Comparison of ENCODE assay signal across 8 cellular contexts in the genomic region with DNA sequence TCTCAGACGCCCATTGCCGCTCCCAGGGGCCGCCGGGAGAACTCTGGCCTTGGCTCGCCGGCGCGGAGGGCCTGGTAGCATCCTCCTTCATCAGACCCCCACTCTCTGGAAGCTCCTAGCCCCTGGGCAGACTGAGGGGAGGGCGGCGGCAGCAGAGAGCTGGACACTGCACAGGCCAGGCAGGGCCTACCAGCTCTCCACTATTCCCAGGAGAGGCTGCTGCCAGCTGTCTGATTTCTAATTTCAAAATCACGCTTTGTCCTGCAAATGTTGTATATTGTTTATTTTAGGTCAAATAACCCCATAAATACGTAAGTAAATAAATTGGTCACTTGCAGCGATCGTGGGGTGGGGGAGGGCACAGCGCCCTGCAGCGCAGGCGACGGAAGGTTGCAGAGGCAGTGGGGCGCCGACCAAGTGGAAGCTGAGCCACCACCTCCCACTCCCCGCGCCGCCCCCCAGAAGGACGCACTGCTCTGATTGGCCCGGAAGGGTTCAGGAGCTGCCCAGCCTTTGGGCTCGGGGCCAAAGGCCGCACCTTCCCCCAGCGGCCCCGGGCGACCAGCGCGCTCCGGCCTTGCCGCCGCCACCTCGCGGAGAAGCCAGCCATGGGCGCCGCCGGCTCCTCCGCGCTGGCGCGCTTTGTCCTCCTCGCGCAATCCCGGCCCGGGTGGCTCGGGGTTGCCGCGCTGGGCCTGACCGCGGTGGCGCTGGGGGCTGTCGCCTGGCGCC. TPM values are rescaled to one million over a fixed set of nuclear protein-coding genes. Genes with fewer than 3 reads are reported as not detected.
A peak's percentile ranks its signal among the peaks of the same experiment; 100 is the strongest.
DNase-seq lines count a peak whose midpoint lies in the region; ATAC-seq and TF ChIP-seq lines count a peak whose summit lies in the region.

A gene (plus strand): TSS at position 577 of the 732 bp plus-strand sequence. CDS start 32 bp downstream, at position 609.

- in situ Hi-C loops in IMR-90 (cut with MboI; ENCODE audit: low sequenced_read_pairs): no loop called here

- BruUV-seq in IMR-90 (replicated peaks; lab: Mats Ljungman, UMichigan): no TSS peak

- TF ChIP-seq POLR2A in IMR-90 (IDR thresholded peaks at IDR 0.05; ENCODE audit: low read depth, low read length): no peak
- peak in 1 of 2 donors; percentile 46 for TF ChIP-seq POLR2A in tibial nerve (IDR thresholded peaks at IDR 0.05)

- no peaks in the 10 kb centered on the region for H3K36me3 Mint-ChIP-seq in effector memory CD8-positive, alpha-beta T cell (ENCODE audit: insufficient read depth)

- TF ChIP-seq RAD21 in IMR-90 (IDR thresholded peaks at IDR 0.05; ENCODE audit: low read length): no peak

- peak in 1 of 2 donors; percentile 74 for TF ChIP-seq EP300 in tibial nerve (IDR thresholded peaks at IDR 0.05)

- no peaks in the 10 kb centered on the region for H3K9me1 ChIP-seq in IMR-90 (ENCODE audit: insufficient read depth, low read length)

- no peaks in the 10 kb centered on the region for H4K20me1 ChIP-seq in IMR-90 (ENCODE audit: insufficient read depth, low read length)

- CTCF ChIA-PET in IMR-90 (lab: Yijun Ruan, JAX): interaction anchor here (1.2 to 2.4 kb wide), 2 partner anchors 10 to 17 kb away, joined by 3 to 11 read pairs; no protein-coding TSS in a partner anchor

- H3K18ac ChIP-seq in IMR-90 (ENCODE audit: low read depth, low read length): no peak within 1 kb of the TSS

- H3K27me3 Mint-ChIP-seq in effector memory CD8-positive, alpha-beta T cell: peaks cover 50 to 59% of the 10 kb centered on the region in 2 donors

- H3K27ac ChIP-seq in IMR-90 (ENCODE audit: insufficient read depth, low read length) (no peak within 1 kb of the TSS), mesodermal cell (ENCODE audit: low read depth, low read length, severe bottlenecking) (no peak within 1 kb of the TSS), tibial nerve (peak within 1 kb of the TSS; percentile 74 to 84 (median 78))

- peak within 1 kb of the TSS; percentile 63; the same call in 1 of the 2 replicates for H3K4me2 ChIP-seq in IMR-90 (ENCODE audit: low read depth, low read length)

- H2AFZ ChIP-seq in IMR-90 (replicated peaks; ENCODE audit: low read length, poor library complexity): peak within 1 kb of the TSS; percentile 69

- H4K91ac ChIP-seq in IMR-90 (ENCODE audit: insufficient read depth, low read depth, low read length): no peak within 1 kb of the TSS

- peak; percentile 64 for ATAC-seq in GM21381 (IDR thresholded peaks at IDR 0.05; ENCODE audit: unreplicated experiment)
- peak; percentile 82 for ATAC-seq in IMR-90 (ENCODE audit: low read depth)
- ATAC-seq in effector memory CD8-positive, alpha-beta T cell (replicated peaks): no peak

- no peak within 1 kb of the TSS for H2AK5ac ChIP-seq in IMR-90 (ENCODE audit: low read depth, low read length)

- peaks cover 0 to 2% of the 10 kb centered on the region in 2 donors for H3K4me1 Mint-ChIP-seq in effector memory CD8-positive, alpha-beta T cell (ENCODE audit: low read depth in 2 of 2)

- no peak within 1 kb of the TSS for H2BK5ac ChIP-seq in IMR-90 (ENCODE audit: low read depth, low read length, poor library complexity, severe bottlenecking)

- no peak within 1 kb of the TSS for H3K14ac ChIP-seq in IMR-90 (replicated peaks; ENCODE audit: low read depth, low read length)

- H2AK9ac ChIP-seq in IMR-90 (replicated peaks; ENCODE audit: low read depth, low read length, poor library complexity): no peak within 1 kb of the TSS

- no peak within 1 kb of the TSS for H3K9ac ChIP-seq in IMR-90 (ENCODE audit: low read depth, low read length)

- intact Hi-C loops in IMR-90 (cut with micrococcal nuclease): no loop called here

- H3K4me3 ChIP-seq in IMR-90 (ENCODE audit: insufficient read depth, low read depth, low read length) (peak within 1 kb of the TSS; percentile 16), epithelial cell of proximal tubule (ENCODE audit: low read depth, low read length) (peak within 1 kb of the TSS; percentile 63), mesodermal cell (ENCODE audit: extremely low read depth, insufficient read depth, low read length, poor library complexity, severe bottlenecking) (peak within 1 kb of the TSS; percentile 52), tibial nerve (peak within 1 kb of the TSS; percentile 45 to 73 (median 55))

- H4K5ac ChIP-seq in IMR-90 (ENCODE audit: low read depth, low read length): no peak within 1 kb of the TSS

- dilution Hi-C loops in IMR-90 (cut with HindIII; ENCODE audit: low sequenced_read_pairs, unreplicated experiment): no loop called here

- H3K36me3 ChIP-seq in IMR-90 (ENCODE audit: control insufficient read depth, insufficient read depth, low read length): no peaks in the 10 kb centered on the region
- H3K36me3 ChIP-seq in mesodermal cell (ENCODE audit: control insufficient read depth, insufficient read depth, low read length): no peaks in the 10 kb centered on the region
- H3K36me3 ChIP-seq in tibial nerve: peaks cover 0 to 19% (median 0%) of the 10 kb centered on the region in 3 donors

- POLR2A ChIA-PET in IMR-90 (lab: Charles Lee; ENCODE audit: unreplicated experiment): interaction anchor here (0.6 kb wide), 1 partner anchor 621 kb away, joined by 3 read pairs; no protein-coding TSS in a partner anchor

- no peak within 1 kb of the TSS for H2BK120ac ChIP-seq in IMR-90 (ENCODE audit: low read depth, low read length)

- H2BK15ac ChIP-seq in IMR-90 (ENCODE audit: low read depth, low read length): no peak within 1 kb of the TSS

- no peaks in the 10 kb centered on the region; the same call in 1 of the 2 replicates for H3K27me3 ChIP-seq in IMR-90 (ENCODE audit: control insufficient read depth, insufficient read depth, low read length)
- H3K27me3 ChIP-seq in tibial nerve: no peaks in the 10 kb centered on the region

- DNase-seq in DMS 273 treated with DMSO at 0.1 percent for 48 hours (lab: John Stamatoyannopoulos, UW) (peak; percentile 55), IMR-90 (no peak), RKO (ENCODE audit: low spot score) (peak; percentile 83), epithelial cell of proximal tubule (ENCODE audit: low read depth) (no peak), tibial nerve (ENCODE audit: low spot score in 2 of 2) (no peak)
- no peak for DNase-seq in effector memory CD8-positive, alpha-beta T cell

- H3K23ac ChIP-seq in IMR-90 (ENCODE audit: low read depth, low read length): no peak within 1 kb of the TSS

- H3K9me3 ChIP-seq in IMR-90 (ENCODE audit: control insufficient read depth, insufficient read depth, low read length): no peaks in the 10 kb centered on the region
- H3K9me3 ChIP-seq in mesodermal cell (ENCODE audit: control insufficient read depth, low read length): no peaks in the 10 kb centered on the region
- H3K9me3 ChIP-seq in tibial nerve: no peaks in the 10 kb centered on the region

- H3K27ac Mint-ChIP-seq in effector memory CD8-positive, alpha-beta T cell: no peak within 1 kb of the TSS

- no peaks in the 10 kb centered on the region for H3K79me1 ChIP-seq in IMR-90 (ENCODE audit: low read depth in 1 of 2, low read length in 2 of 2)

- H3K4me1 ChIP-seq in IMR-90 (ENCODE audit: control insufficient read depth, insufficient read depth, low read length) (no peaks in the 10 kb centered on the region), mesodermal cell (ENCODE audit: control insufficient read depth, insufficient read depth, low read length, poor library complexity, severe bottlenecking) (peaks cover 3% of the 10 kb centered on the region), tibial nerve (peaks cover 0 to 50% (median 20%) of the 10 kb centered on the region in 4 donors)

- H3K56ac ChIP-seq in IMR-90 (ENCODE audit: extremely low read depth, insufficient read depth, low read length): no peak within 1 kb of the TSS

- peak within 1 kb of the TSS in 1 of 2 donors; percentile 5 for H3K4me3 Mint-ChIP-seq in effector memory CD8-positive, alpha-beta T cell

- H3K4ac ChIP-seq in IMR-90 (ENCODE audit: low read depth, low read length): no peak within 1 kb of the TSS

- 1% methylated on average over 36 of the region's 56 CpGs; no CpG with 5 or more reads in 1 of the 2 experiments for WGBS in IMR-90 (ENCODE audit: extremely low coverage in 2 of 2, insufficient read length in 1 of 2), 2 experiments
- WGBS in mesodermal cell (ENCODE audit: insufficient coverage in 2 of 2), 2 experiments: 3% methylated on average over 40 to 48 of the region's 56 CpGs
- WGBS in tibial nerve, 2 donors: 2 to 4% methylated on average over 24 to 38 of the region's 56 CpGs

- no peaks in the 10 kb centered on the region for H3K9me3 Mint-ChIP-seq in effector memory CD8-positive, alpha-beta T cell

- no peak within 1 kb of the TSS for H2BK20ac ChIP-seq in IMR-90 (ENCODE audit: low read depth, low read length)

- TF ChIP-seq CTCF in IMR-90 (conservative IDR thresholded peaks at IDR 0.05; ENCODE audit: low read depth, low read length): no peak
- no peak for TF ChIP-seq CTCF in epithelial cell of proximal tubule (conservative IDR thresholded peaks at IDR 0.05; ENCODE audit: low read depth, low read length)
- peak in 4 of 5 experiments; percentile 21 to 61 (median 32) for TF ChIP-seq CTCF in tibial nerve (IDR thresholded peaks at IDR 0.05)

- no peak within 1 kb of the TSS for H4K8ac ChIP-seq in IMR-90 (ENCODE audit: low read depth in 2 of 2, low read length in 2 of 2)

TF ChIP-seq in IMR-90, 13 proteins besides CTCF, POLR2A, EP300 and RAD21 (continues in another document):
- no peak for TF ChIP-seq BHLHE40 (IDR thresholded peaks at IDR 0.05; ENCODE audit: low read depth, low read length)
- TF ChIP-seq MAZ (IDR thresholded peaks at IDR 0.05; ENCODE audit: borderline replicate concordance, low read depth, low read length): no peak
- TF ChIP-seq, protein P1, sequence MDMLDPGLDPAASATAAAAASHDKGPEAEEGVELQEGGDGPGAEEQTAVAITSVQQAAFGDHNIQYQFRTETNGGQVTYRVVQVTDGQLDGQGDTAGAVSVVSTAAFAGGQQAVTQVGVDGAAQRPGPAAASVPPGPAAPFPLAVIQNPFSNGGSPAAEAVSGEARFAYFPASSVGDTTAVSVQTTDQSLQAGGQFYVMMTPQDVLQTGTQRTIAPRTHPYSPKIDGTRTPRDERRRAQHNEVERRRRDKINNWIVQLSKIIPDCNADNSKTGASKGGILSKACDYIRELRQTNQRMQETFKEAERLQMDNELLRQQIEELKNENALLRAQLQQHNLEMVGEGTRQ (IDR thresholded peaks at IDR 0.05; ENCODE audit: low read depth, low read length): no peak
- no peak for TF ChIP-seq RFX5 (IDR thresholded peaks at IDR 0.05; ENCODE audit: low read depth, low read length)
- TF ChIP-seq NFE2L2 (IDR thresholded peaks at IDR 0.05; ENCODE audit: low read depth, low read length): no peak
- TF ChIP-seq MXI1 (IDR thresholded peaks at IDR 0.05; ENCODE audit: borderline replicate concordance, low read depth, low read length): no peak
- TF ChIP-seq SMC3 (IDR thresholded peaks at IDR 0.05; ENCODE audit: low read depth, low read length): no peak
- TF ChIP-seq CHD1 (IDR thresholded peaks at IDR 0.05; ENCODE audit: low read depth, low read length): no peak

RNA-seq across cellular contexts. Expression of the gene that starts here (rescaled TPM):
- total RNA-seq in IMR-90 (2012; rRNA removed) (0.18 and 0.28 TPM in 2 replicates), epithelial cell of proximal tubule (3.9 and 12.0 TPM in 2 replicates), tibial nerve (10 to 100 TPM; 32.2 to 81.8 (median 36.5) TPM)
- 0.55 and 0.72 TPM in 2 replicates for polyA plus RNA-seq in IMR-90 (2012; rRNA removed)
- polyA plus RNA-seq in IMR-90 (2012; cell fraction: cytosol; rRNA removed): 0.05 and 0.16 TPM in 2 replicates
- 0.09 and 0.33 TPM in 2 replicates for polyA plus RNA-seq in IMR-90 (2012; cell fraction: nucleus; rRNA removed; ENCODE audit: low replicate concordance)
- 5.2 TPM for polyA plus RNA-seq in mesodermal cell (2013, experiment 1 of 2)
- 6.5 TPM for polyA plus RNA-seq in mesodermal cell (2013, experiment 2 of 2)

Comparison
In these comparisons a context has a peak if more than half of its experiments do, and no peak if none do; other contexts are left out.
1. Peak in ATAC-seq, H3K4me3 ChIP-seq and H3K4me2 ChIP-seq in IMR-90; RNA of the gene not detected or under 1 TPM.
2. DNase-seq: peak in DMS 273 treated with DMSO at 0.1 percent for 48 hours (single experiment) and RKO (single experiment); none in IMR-90 (single experiment), epithelial cell of proximal tubule (single experiment), tibial nerve (0 of 2) and effector memory CD8-positive, alpha-beta T cell (0 of 3).
3. H3K27ac ChIP-seq: peak in tibial nerve (4 of 4); none in IMR-90 (single experiment) and mesodermal cell (single experiment).
4. CTCF ChIP-seq: peak in tibial nerve (4 of 5); none in IMR-90 (single experiment) and epithelial cell of proximal tubule (single experiment).
5. Peak in every context shown above with its lines, with median percentiles within 50 percentile points of each other: H3K4me3 ChIP-seq.